32 cellular contexts compared by ENCODE assay signal in genomic region chr3:157776822-157777221, GRCh38.
"Had no signal": no experiment of that assay in that cellular context is flagged by ENCODE, and none has a peak within 500 bp of the region (broad histone marks: within the 10 kb centered on the region; RNA-seq: fewer than 3 reads in every experiment).

No MANE protein-coding gene starts in this region.

- H3K36me3 ChIP-seq: adrenal gland, ascending aorta, brain microvascular endothelial cell, breast epithelium, cardiac muscle cell had no signal

- ATAC-seq: activated naive CD4-positive, alpha-beta T cell treated with anti-CD3 and anti-CD28 coated beads, Interleukin-2, amount 50 U/mL, for 72 hours; activated naive CD8-positive, alpha-beta T cell treated with anti-CD3 and anti-CD28 coated beads, Interleukin-2, amount 50 U/mL, for 24 hours; activated T-cell treated with anti-CD3 and anti-CD28 coated beads, Interleukin-2, amount 50 U/mL, for 4 hours; activated T-cell treated with anti-CD3 and anti-CD28 coated beads, Interleukin-2, amount 50 U/mL, for 72 hours; activated T-helper 17 cell treated with anti-CD3 and anti-CD28 coated beads, Interleukin-2, amount 50 U/mL, for 72 hours; body of pancreas had no signal

- H3K9me3 ChIP-seq: adrenal gland, ascending aorta, body of pancreas, breast epithelium had no signal

- DNase-seq: activated effector memory CD4-positive, alpha-beta T cell treated with anti-CD3 and anti-CD28 coated beads, Interleukin-2, amount 50 U/mL, for 16 hours; activated effector memory CD4-positive, alpha-beta T cell treated with Interleukin-2 at 50 U/mL for 16 hours; activated gamma-delta T cell; activated gamma-delta T cell treated with Interleukin-2 at 50 U/mL for 16 hours; activated naive CD4-positive, alpha-beta T cell; activated naive CD4-positive, alpha-beta T cell treated with anti-CD3 and anti-CD28 coated beads for 36 hours; activated naive CD4-positive, alpha-beta T cell treated with anti-CD3 and anti-CD28 coated beads, Interleukin-2, amount 10 ng/mL, durations not matched to agents 7 days and 5 days; activated naive CD4-positive, alpha-beta T cell treated with anti-CD3 and anti-CD28 coated beads, Interleukin-2, amount 50 U/mL, for 16 hours; activated naive CD4-positive, alpha-beta T cell treated with Interleukin-2 at 50 U/mL for 16 hours; activated naive CD8-positive, alpha-beta T cell treated with anti-CD3 and anti-CD28 coated beads for 36 hours; activated naive CD8-positive, alpha-beta T cell treated with anti-CD3 and anti-CD28 coated beads, Interleukin-2, amount 10 ng/mL, durations not matched to agents 7 days and 5 days; activated naive CD8-positive, alpha-beta T cell treated with anti-CD3 and anti-CD28 coated beads, Interleukin-2, amount 50 U/mL, for 24 hours; activated T-cell treated with anti-CD3 and anti-CD28 coated beads, Interleukin-2, amount 50 U/mL, for 1 hour; activated T-cell treated with anti-CD3 and anti-CD28 coated beads, Interleukin-2, amount 50 U/mL, for 24 hours; activated T-cell treated with anti-CD3 and anti-CD28 coated beads, Interleukin-2, amount 50 U/mL, for 4 hours; activated T-cell treated with anti-CD3 and anti-CD28 coated beads, Interleukin-2, amount 50 U/mL, for 48 hours; activated T-cell treated with anti-CD3 and anti-CD28 coated beads, Interleukin-2, amount 50 U/mL, for 72 hours; adrenal gland; amniotic stem cell; amygdala; anterior cingulate cortex; aorta; body of pancreas; brain microvascular endothelial cell; caudate nucleus; central memory CD4-positive, alpha-beta T cell; cerebellar nuclear complex had no signal

- H3K27ac ChIP-seq: adrenal gland, ascending aorta, body of pancreas, brain microvascular endothelial cell, breast epithelium, cardiac muscle cell had no signal

- H3K4me1 ChIP-seq: adrenal gland, ascending aorta, body of pancreas, breast epithelium had no signal

- H3K4me3 ChIP-seq: adrenal gland, ascending aorta, body of pancreas, breast epithelium, cardiac muscle cell had no signal

- H3K27me3 ChIP-seq: adrenal gland, ascending aorta, body of pancreas, brain microvascular endothelial cell, breast epithelium, cardiac muscle cell had no signal
